ENCODE assay signal across 8 cellular contexts in genomic region chr9:71001780-71002386, GRCh38.
DNase-seq lines count a peak whose midpoint lies in the region; ATAC-seq, FAIRE-seq and TF ChIP-seq lines count a peak whose summit lies in the region.

No MANE protein-coding gene starts in this region.

- no peak overlapping the region for H2BK120ac ChIP-seq in mesendoderm (ENCODE audit: low read depth, low read length)

- H3K23ac ChIP-seq in mesendoderm (ENCODE audit: low read length), result no peak overlapping the region

- intact Hi-C loops in K562 (cut with micrococcal nuclease), result loop anchor here (2.0 kb wide), 2 partner anchors 77 to 361 kb away; no protein-coding TSS in a partner anchor
- intact Hi-C loops in ovary (cut with DNase I), result no loop called here

- no TSS peak for BruUV-seq in K562 (replicated peaks; lab: Mats Ljungman, UMichigan)

- no peak overlapping the region for H2AK5ac ChIP-seq in mesendoderm (ENCODE audit: low read length)

- no peaks in the 10 kb centered on the region for H3K4me1 ChIP-seq in K562 (replicated peaks in 1 of 2; ENCODE audit: control insufficient read depth in 2 of 2, insufficient read depth in 2 of 2, low read length in 2 of 2)
- H3K4me1 ChIP-seq in mesendoderm (ENCODE audit: control insufficient read depth, low read depth, low read length), result no peaks in the 10 kb centered on the region
- no peaks in the 10 kb centered on the region for H3K4me1 ChIP-seq in ovary (ENCODE audit: insufficient read depth)

- no peak overlapping the region for H3K4me2 ChIP-seq in K562 (ENCODE audit: insufficient read depth, low read length)
- no peak overlapping the region for H3K4me2 ChIP-seq in mesendoderm (ENCODE audit: low read length)

- H3K18ac ChIP-seq in mesendoderm (ENCODE audit: low read length), result no peak overlapping the region

- ATAC-seq in K562, result no peak
- ATAC-seq in GM21717 (IDR thresholded peaks at IDR 0.05; ENCODE audit: unreplicated experiment), result no peak
- no peak for ATAC-seq in HG02840 (IDR thresholded peaks at IDR 0.05; ENCODE audit: low FRiP score, unreplicated experiment)

- POLR2A ChIA-PET in AG04450 (lab: Yijun Ruan, JAX) (no interaction called here), K562 (lab: Yijun Ruan, JAX) (no interaction called here)

- FAIRE-seq in GM18507 (lab: Jason Lieb, UNC), result peak; percentile 72
- peak; percentile 23 for FAIRE-seq in K562 (lab: Jason Lieb, UNC)

- WGBS in K562 (ENCODE audit: insufficient coverage, low coverage, missing lambda C conversion rate), result 0% methylated on average over 5 of the region's 5 CpGs
- WGBS in mesendoderm (ENCODE audit: extremely low coverage, insufficient coverage, low lambda C conversion rate), result no CpG with 5 or more reads among the region's 5 CpGs
- WGBS in ovary, 3 donors, result 67 to 83% (median 70%) methylated on average over 5 of the region's 5 CpGs

- no peaks in the 10 kb centered on the region for H3K36me3 ChIP-seq in K562 (ENCODE audit: control insufficient read depth, insufficient read depth, low read length)
- H3K36me3 ChIP-seq in mesendoderm (ENCODE audit: control insufficient read depth, insufficient read depth, low read length), result no peaks in the 10 kb centered on the region
- H3K36me3 ChIP-seq in ovary, result no peaks in the 10 kb centered on the region

- CTCF ChIA-PET in AG04450 (lab: Charles Lee), result interaction anchor here (0.7 to 3.0 kb wide), 6 partner anchors 63 to 362 kb away, joined by 3 to 24 read pairs (median 6); no protein-coding TSS in a partner anchor
- CTCF ChIA-PET in K562 (lab: Yijun Ruan, JAX; ENCODE audit: low intra/inter-chr PET ratio), result interaction anchor here (1.4 kb wide), 1 partner anchor 362 kb away, joined by 6 read pairs; no protein-coding TSS in a partner anchor

- H3K4me3 ChIP-seq in AG04450 (ENCODE audit: low read depth, low read length) (no peak overlapping the region), LNCaP clone FGC (ENCODE audit: low read depth, low read length) (no peak overlapping the region), K562 (no peak overlapping the region), mesendoderm (ENCODE audit: low read length) (no peak overlapping the region), ovary (no peak overlapping the region)

- 0 out of 2 replicates have a peak, but pooled peaks cover 4% of the 10 kb centered on the region for H3K9me3 ChIP-seq in AG04450 (ENCODE audit: control insufficient read depth, insufficient read depth, low read length)
- no peaks in the 10 kb centered on the region for H3K9me3 ChIP-seq in K562 (replicated peaks; ENCODE audit: control insufficient read depth, insufficient read depth, low read depth, low read length)
- H3K9me3 ChIP-seq in ovary, result no peaks in the 10 kb centered on the region

- no peak for TF ChIP-seq POLR2A in K562 (conservative IDR thresholded peaks at IDR 0.05)
- TF ChIP-seq POLR2A in ovary (IDR thresholded peaks at IDR 0.05), result no peak

- H3K27me3 ChIP-seq in AG04450 (ENCODE audit: control insufficient read depth, insufficient read depth, low read length), result no peaks in the 10 kb centered on the region
- no peaks in the 10 kb centered on the region for H3K27me3 ChIP-seq in K562 (ENCODE audit: control insufficient read depth in 2 of 2, insufficient read depth in 2 of 2, low read length in 2 of 2)
- no peaks in the 10 kb centered on the region for H3K27me3 ChIP-seq in mesendoderm (ENCODE audit: insufficient read depth, low read length, poor library complexity)
- H3K27me3 ChIP-seq in ovary, result no peaks in the 10 kb centered on the region

- in situ Hi-C loops in K562 (cut with MboI), result no loop called here

- TF ChIP-seq CTCF in AG04450 (IDR thresholded peaks at IDR 0.05; ENCODE audit: low read depth, low read length), result peak; percentile 63
- peak; percentile 83 for TF ChIP-seq CTCF in LNCaP clone FGC (IDR thresholded peaks at IDR 0.05; ENCODE audit: control insufficient read depth, extremely low read depth, insufficient read depth)
- TF ChIP-seq CTCF in K562 (IDR thresholded peaks at IDR 0.05 in 2 of 3, conservative IDR thresholded peaks at IDR 0.05 in 1 of 3; ENCODE audit: insufficient read depth in 2 of 3, low read depth in 1 of 3, low read length in 3 of 3), result peak; percentile 28 to 46 (median 38); a peak in 4 of 6 replicates
- TF ChIP-seq CTCF in ovary (IDR thresholded peaks at IDR 0.05), result peak in 1 of 3 donors; percentile 32

- DNase-seq in AG04450 (ENCODE audit: low read depth, low spot score) (no peak), GM18507 (ENCODE audit: extremely low spot score, insufficient read length, low read depth) (no peak), LNCaP clone FGC (ENCODE audit: low read depth) (peak; percentile 36), K562 (ENCODE audit: extremely low read depth in 1 of 4, low spot score in 3 of 4) (peak; percentile 4 to 15 (median 6)), mesendoderm (peak; percentile 69), ovary (no peak)

- H4K5ac ChIP-seq in mesendoderm (ENCODE audit: low read length), result no peak overlapping the region

- H3K9me1 ChIP-seq in K562 (ENCODE audit: control insufficient read depth, insufficient read depth, low read length), result no peaks in the 10 kb centered on the region

- no peak overlapping the region for H3K56ac ChIP-seq in mesendoderm (ENCODE audit: low read length)

- no peaks in the 10 kb centered on the region for H4K20me1 ChIP-seq in K562 (replicated peaks; ENCODE audit: control insufficient read depth, insufficient read depth, low read length)

- H3K9ac ChIP-seq in K562 (ENCODE audit: insufficient read depth in 1 of 2, low read depth in 2 of 2, low read length in 2 of 2), result no peak overlapping the region
- no peak overlapping the region for H3K9ac ChIP-seq in mesendoderm (ENCODE audit: low read length)

- H3K79me2 ChIP-seq in K562 (ENCODE audit: control insufficient read depth, insufficient read depth, low read length) (no peaks in the 10 kb centered on the region), mesendoderm (ENCODE audit: control insufficient read depth, insufficient read depth, low read length) (no peaks in the 10 kb centered on the region)

- H3K4ac ChIP-seq in mesendoderm (ENCODE audit: low read depth, low read length), result no peak overlapping the region

- no peak overlapping the region for H2BK5ac ChIP-seq in mesendoderm (ENCODE audit: low read length)

- no peak overlapping the region for H3K27ac ChIP-seq in AG04450 (ENCODE audit: low read depth, low read length)
- no peak overlapping the region for H3K27ac ChIP-seq in K562 (ENCODE audit: extremely low read depth, low read depth, low read length)
- H3K27ac ChIP-seq in mesendoderm (ENCODE audit: low read depth, low read length), result no peak overlapping the region
- no peak overlapping the region for H3K27ac ChIP-seq in ovary

- H4K8ac ChIP-seq in mesendoderm (ENCODE audit: low read depth, low read length), result no peak overlapping the region

- H2BK15ac ChIP-seq in mesendoderm (replicated peaks; ENCODE audit: low read depth), result no peak overlapping the region

- TF ChIP-seq RAD21 in K562 (CRISPR knock-in tag; conservative IDR thresholded peaks at IDR 0.05 in 1 of 2, IDR thresholded peaks at IDR 0.05 in 1 of 2), result no peak

- H3K79me1 ChIP-seq in mesendoderm (ENCODE audit: low read length), result no peaks in the 10 kb centered on the region

- no peak overlapping the region for H2AFZ ChIP-seq in K562 (ENCODE audit: low read depth, low read length)

- no peak for TF ChIP-seq EP300 in K562 (IDR thresholded peaks at IDR 0.05; ENCODE audit: low read length)
- TF ChIP-seq EP300 in ovary (IDR thresholded peaks at IDR 0.05), result no peak

TF ChIP-seq in K562, 482 proteins besides CTCF, POLR2A, EP300 and RAD21:
- TF ChIP-seq SMC3 (conservative IDR thresholded peaks at IDR 0.05; ENCODE audit: insufficient read depth, low read depth, low read length) (0 out of 2 replicates have a peak, but pooled peaks have one; percentile 16), CBFA2T2 (conservative IDR thresholded peaks at IDR 0.05) (no peak)

Comparison
In these comparisons a context has a peak if more than half of its experiments do, and no peak if none do; other contexts are left out.
1. DNase-seq: peak in LNCaP clone FGC (single experiment), K562 (4 of 4) and mesendoderm (single experiment); none in AG04450 (single experiment), GM18507 (single experiment) and ovary (0 of 5).